In genomic region chr16:30979170-30980067, GRCh38 we compare ENCODE assay signal across 17 cellular contexts. TPM values are rescaled to one million over a fixed set of nuclear protein-coding genes. Genes with fewer than 3 reads are reported as not detected.
DNase-seq lines count a peak whose midpoint lies in the region; ATAC-seq, FAIRE-seq and TF ChIP-seq lines count a peak whose summit lies in the region.
"Had no signal": no experiment of that assay in that cellular context is flagged by ENCODE, and none has a peak within 500 bp of the region (broad histone marks: within the 10 kb centered on the region; RNA-seq: fewer than 3 reads in every experiment).

No MANE protein-coding gene starts in this region.

- TF ChIP-seq POLR2A in H1 (IDR thresholded peaks at IDR 0.05; ENCODE audit: control extremely low read depth in 1 of 2, low read depth in 2 of 2, low read length in 2 of 2): no peak
- no peak for TF ChIP-seq POLR2A in adrenal gland (IDR thresholded peaks at IDR 0.05)

- H3K4ac ChIP-seq in H1 (replicated peaks; ENCODE audit: insufficient read length, low read depth, low read length): no peak overlapping the region

- H3K18ac ChIP-seq in H1 (ENCODE audit: extremely low read depth, low read length): no peak overlapping the region

- FAIRE-seq in H1 (lab: Jason Lieb, UNC): no peak
- FAIRE-seq: A549, GM12878, GM19239, H54 had no signal

- POLR2A ChIA-PET in H1 (lab: Charles Lee; ENCODE audit: partially characterized antibody): interaction anchor here (2.0 kb wide), 1 partner anchor 9 kb away, joined by 5 read pairs; no protein-coding TSS in a partner anchor

- no peak overlapping the region for H2AK5ac ChIP-seq in H1 (ENCODE audit: low read depth, low read length)

- no peak overlapping the region for H3K14ac ChIP-seq in H1 (ENCODE audit: insufficient read length)

- no peaks in the 10 kb centered on the region for H3K23me2 ChIP-seq in H1 (ENCODE audit: low read depth, low read length)

- no peak overlapping the region for H2BK120ac ChIP-seq in H1 (replicated peaks; ENCODE audit: low read depth, low read length)

- H3K27ac Mint-ChIP-seq in GM23338: no peak overlapping the region

- H2AFZ ChIP-seq in GM23338 (no peak overlapping the region), H1 (ENCODE audit: low read length) (no peak overlapping the region)

- no peak overlapping the region for H2BK5ac ChIP-seq in H1 (ENCODE audit: low read depth, low read length)

- H2BK12ac ChIP-seq in H1 (ENCODE audit: low read depth, low read length): no peak overlapping the region

- H3K27me3 ChIP-seq in GM23338 (ENCODE audit: insufficient read depth) (no peaks in the 10 kb centered on the region), NT2/D1 (ENCODE audit: insufficient read depth, insufficient read length) (no peaks in the 10 kb centered on the region), H1 (replicated peaks in 1 of 4; ENCODE audit: control insufficient read depth in 3 of 4, extremely low read depth in 1 of 4, insufficient read depth in 3 of 4, low read length in 3 of 4) (no peaks in the 10 kb centered on the region), adrenal gland (no peaks in the 10 kb centered on the region)

- H3K9me2 ChIP-seq in GM23338 (ENCODE audit: insufficient read depth): no peaks in the 10 kb centered on the region

- H3K56ac ChIP-seq in H1 (replicated peaks; ENCODE audit: insufficient read length, low read depth, low read length): no peak overlapping the region

- intact Hi-C loops in left cardiac atrium (cut with DNase I) (loop anchor here (5.0 to 10.0 kb wide), 4 partner anchors 115 to 885 kb away; partner anchors contain the start of genes ZNF843 (in 2 of the 2) and VKORC1 (in 1 of the 2)), adrenal gland (cut with DNase I) (loop anchor here (5.0 to 10.0 kb wide), 7 partner anchors 55 to 885 kb away; partner anchors contain the start of genes ZNF843 (in 2 of the 2), FBXL19 (in 1 of the 2) and PYCARD (in 1 of the 2))

- no peak overlapping the region for H2BK20ac ChIP-seq in H1 (ENCODE audit: low read length)

- peak in 1 of 2 experiments; percentile 43; a peak in 2 of 4 replicates for TF ChIP-seq CTCF in GM23338 (conservative IDR thresholded peaks at IDR 0.05; ENCODE audit: low read depth in 2 of 2)
- peak in 2 of 3 experiments; percentile 5 to 36; a peak in 2 of 4 replicates for TF ChIP-seq CTCF in H1 (IDR thresholded peaks at IDR 0.05; ENCODE audit: control extremely low read depth in 1 of 3, insufficient read depth in 1 of 3, low read depth in 1 of 3, low read length in 3 of 3)
- TF ChIP-seq CTCF in adrenal gland (IDR thresholded peaks at IDR 0.05): no peak

- peaks cover 8% of the 10 kb centered on the region for H3F3A ChIP-seq in GM23338 (replicated peaks; ENCODE audit: low read depth)

- H3K4me2 ChIP-seq in GM23338 (no peak overlapping the region), H1 (ENCODE audit: insufficient read depth in 1 of 2, low read depth in 2 of 2, low read length in 2 of 2) (no peak overlapping the region)
- H3K4me2 ChIP-seq: A549 had no signal

- peaks cover 2% of the 10 kb centered on the region; the same call in 1 of the 3 replicates for H3K9me3 Mint-ChIP-seq in GM23338
- H3K9me3 Mint-ChIP-seq: CD4-positive, alpha-beta memory T cell had no signal

- H3K4me3 Mint-ChIP-seq in GM23338: no peak overlapping the region
- H3K4me3 Mint-ChIP-seq: CD14-positive monocyte; CD4-positive, alpha-beta memory T cell had no signal

- CTCF ChIA-PET in H1 (lab: Charles Lee; ENCODE audit: partially characterized antibody): interaction anchor here (0.7 to 4.7 kb wide), 6 partner anchors 14 to 71 kb away, joined by 3 to 26 read pairs (median 6); no protein-coding TSS in a partner anchor

- ATAC-seq in GM23338: peak; percentile 6; the same call in 2 of the 3 replicates
- no peak for ATAC-seq in left cardiac atrium
- ATAC-seq: A549, GM12878, HCT116 had no signal

- H3K79me2 ChIP-seq in GM23338 (replicated peaks; ENCODE audit: insufficient read depth): no peaks in the 10 kb centered on the region
- H3K79me2 ChIP-seq in H1 (ENCODE audit: control insufficient read depth in 1 of 2, insufficient read depth in 2 of 2, low read length in 2 of 2): no peaks in the 10 kb centered on the region

- H4K8ac ChIP-seq in H1 (ENCODE audit: extremely low read depth, insufficient read depth, low read length): peak overlapping the region; percentile 51; the same call in 1 of the 2 replicates

- TF ChIP-seq RAD21 in H1 (IDR thresholded peaks at IDR 0.05 in 1 of 2, conservative IDR thresholded peaks at IDR 0.05 in 1 of 2; ENCODE audit: low read depth in 2 of 2, low read length in 2 of 2): no peak

- H3K27ac ChIP-seq in GM23338 (ENCODE audit: low read depth): no peak overlapping the region
- no peak overlapping the region for H3K27ac ChIP-seq in H1 (ENCODE audit: low read depth, low read length)
- no peak overlapping the region for H3K27ac ChIP-seq in adrenal gland
- H3K27ac ChIP-seq: 22Rv1, A549 had no signal

- no peak overlapping the region for H3K4me3 ChIP-seq in GM23338
- no peak overlapping the region for H3K4me3 ChIP-seq in NT2/D1 (ENCODE audit: insufficient read length, low read depth)
- H3K4me3 ChIP-seq in H1 (ENCODE audit: extremely low read depth in 1 of 4, insufficient read depth in 2 of 4, low read depth in 3 of 4, low read length in 4 of 4): no peak overlapping the region
- H3K4me3 ChIP-seq in adrenal gland: no peak overlapping the region
- H3K4me3 ChIP-seq: A549, GM12878 had no signal

- no peak overlapping the region for H2BK15ac ChIP-seq in H1 (ENCODE audit: low read length)

- WGBS in H1 (ENCODE audit: extremely low coverage in 1 of 2, insufficient coverage in 1 of 2, insufficient read length in 1 of 2, insufficient replicate concordance in 2 of 2, low coverage in 1 of 2, low lambda C conversion rate in 2 of 2, missing lambda C conversion rate in 1 of 2), 2 experiments: 95% methylated on average over 23 of the region's 66 CpGs; no CpG with 5 or more reads in 1 of the 2 experiments
- 87 to 92% (median 89%) methylated on average over 22 to 66 of the region's 66 CpGs for WGBS in adrenal gland, 4 donors

- H3K9me3 ChIP-seq in NT2/D1 (ENCODE audit: insufficient read depth, low read length) (no peaks in the 10 kb centered on the region), H1 (ENCODE audit: insufficient read depth in 2 of 2, low read depth in 1 of 2, low read length in 1 of 2) (no peaks in the 10 kb centered on the region), adrenal gland (replicated peaks in 1 of 3) (no peaks in the 10 kb centered on the region)
- H3K9me3 ChIP-seq: A549 had no signal

- H3K4me1 Mint-ChIP-seq in GM23338: no peaks in the 10 kb centered on the region
- H3K4me1 Mint-ChIP-seq: CD14-positive monocyte had no signal

- peaks cover 16% of the 10 kb centered on the region for H4K20me1 ChIP-seq in GM23338 (replicated peaks; ENCODE audit: insufficient read depth)
- H4K20me1 ChIP-seq in H1 (replicated peaks in 1 of 2; ENCODE audit: control insufficient read depth in 1 of 2, insufficient read depth in 2 of 2, low read length in 2 of 2): peaks cover 1 to 24% of the 10 kb centered on the region in 2 experiments

- peak overlapping the region; percentile 21 for H3K9ac ChIP-seq in NT2/D1 (ENCODE audit: insufficient read length, low read depth)
- H3K9ac ChIP-seq in H1 (replicated peaks in 1 of 4; ENCODE audit: extremely low read depth in 1 of 4, low read depth in 3 of 4, low read length in 3 of 4): no peak overlapping the region

- H3K27me3 Mint-ChIP-seq in GM23338 (ENCODE audit: insufficient read depth, low read depth, poor library complexity): peaks cover 14% of the 10 kb centered on the region
- H3K27me3 Mint-ChIP-seq: CD4-positive, alpha-beta memory T cell had no signal

- no peak for TF ChIP-seq EP300 in H1 (IDR thresholded peaks at IDR 0.05; ENCODE audit: borderline replicate concordance in 1 of 2, low read depth in 2 of 2, low read length in 2 of 2)

- peak; percentile 30 for DNase-seq in GM23338 (ENCODE audit: low spot score)
- DNase-seq in NT2/D1 (ENCODE audit: low read depth, low spot score): no peak
- DNase-seq in H1 (ENCODE audit: low read depth in 1 of 2, low spot score in 2 of 2): no peak
- DNase-seq in left cardiac atrium: no peak
- DNase-seq in adrenal gland: no peak
- no peak for DNase-seq in GM03348 (ENCODE audit: low spot score)
- DNase-seq: AML-193; CD4-positive, alpha-beta memory T cell; DMS79 treated with DMSO at 0.1 percent for 48 hours; GF-D8 had no signal

- H3K23ac ChIP-seq in H1 (ENCODE audit: insufficient read length): no peak overlapping the region

- H3K36me3 ChIP-seq in GM23338 (ENCODE audit: insufficient read depth) (peaks cover 9% of the 10 kb centered on the region; the same call in 1 of the 2 replicates), NT2/D1 (ENCODE audit: insufficient read depth, insufficient read length, low read length) (peaks cover 96% of the 10 kb centered on the region), H1 (ENCODE audit: control insufficient read depth in 2 of 4, insufficient read depth in 4 of 4, low read length in 3 of 4) (peaks cover 10 to 39% (median 29%) of the 10 kb centered on the region in 4 experiments; a peak in 6 of 8 replicates), adrenal gland (replicated peaks in 1 of 2) (peaks cover 0 to 91% of the 10 kb centered on the region in 2 donors)

- no peak overlapping the region for H4K5ac ChIP-seq in H1 (ENCODE audit: insufficient read length, low read depth, low read length)

- no peak overlapping the region for H4K91ac ChIP-seq in H1 (replicated peaks; ENCODE audit: insufficient read length, low read length)

- H3K79me1 ChIP-seq in H1 (ENCODE audit: low read depth, low read length): no peaks in the 10 kb centered on the region; the same call in 1 of the 2 replicates

- H3K4me1 ChIP-seq in GM23338 (ENCODE audit: insufficient read depth): no peaks in the 10 kb centered on the region
- peaks cover 8% of the 10 kb centered on the region for H3K4me1 ChIP-seq in NT2/D1 (ENCODE audit: insufficient read depth, insufficient read length)
- H3K4me1 ChIP-seq in H1 (replicated peaks in 1 of 4; ENCODE audit: control insufficient read depth in 3 of 4, insufficient read depth in 4 of 4, low read length in 3 of 4): no peaks in the 10 kb centered on the region
- no peaks in the 10 kb centered on the region for H3K4me1 ChIP-seq in adrenal gland (replicated peaks in 1 of 2)
- H3K4me1 ChIP-seq: A549 had no signal

- H3K36me3 Mint-ChIP-seq in GM23338 (ENCODE audit: low read depth): peaks cover 57% of the 10 kb centered on the region

RNA-seq across cellular contexts. Expression of gene HSD3B7, which starts 5.6 kb away (rescaled TPM):
- total RNA-seq in GM23338 (2014; rRNA removed; shearing (Covaris generic)): 6.4 and 12.2 TPM in 2 replicates
- 4.3 TPM in 2 replicates for polyA plus RNA-seq in GM23338 (2016; fragmentation: Nextera tagmentation; extraction: Ambion mirVana)
- total RNA-seq in H1 (2021; fragmentation: NEBNext Ultra II Directional; extraction: Animal tissue kit (Norgen Biotek cat#: 25700)): 2.9 and 3.1 TPM in 2 replicates
- 6.6 and 9.8 TPM in 2 replicates for polyA plus RNA-seq in H1 (2011; rRNA removed)
- 5.6 TPM for polyA plus RNA-seq in H1 (2011; cell fraction: cytosol; rRNA removed)
- 9.9 TPM for polyA plus RNA-seq in H1 (2011; cell fraction: nucleus; rRNA removed)
- 1.2 to 4.1 TPM (median 3.8 TPM) in 4 replicates for polyA plus RNA-seq in H1 (2012, experiment 1 of 2)
- polyA plus RNA-seq in H1 (2012, experiment 2 of 2): 5.2 TPM
- 2.6 TPM for polyA plus RNA-seq in H1 (2013, experiment 1 of 2)
- polyA plus RNA-seq in H1 (2013, experiment 2 of 2): 2.5 TPM
- polyA minus RNA-seq in H1 (2011; rRNA and poly(A)+ RNA removed): 2.3 and 2.9 TPM in 2 replicates
- 1.7 TPM for polyA minus RNA-seq in H1 (2011; cell fraction: cytosol; rRNA and poly(A)+ RNA removed)
- polyA minus RNA-seq in H1 (2011; cell fraction: nucleus; rRNA and poly(A)+ RNA removed): 2.2 TPM
- 1 to 10 TPM; 9.8 to 10.0 TPM for total RNA-seq in left cardiac atrium
- total RNA-seq in adrenal gland: 10 to 100 TPM; 26.1 to 78.8 (median 39.2) TPM
- polyA plus RNA-seq in adrenal gland: 10 to 100 TPM; 11.1 to 46.3 (median 24.3) TPM

RNA-seq across cellular contexts. Expression of gene SETD1A, which starts 21.9 kb away (rescaled TPM):
- 14.5 and 21.9 TPM in 2 replicates for total RNA-seq in GM23338 (2014; rRNA removed; shearing (Covaris generic))
- 10.8 and 10.9 TPM in 2 replicates for polyA plus RNA-seq in GM23338 (2016; fragmentation: Nextera tagmentation; extraction: Ambion mirVana)
- total RNA-seq in H1 (2021; fragmentation: NEBNext Ultra II Directional; extraction: Animal tissue kit (Norgen Biotek cat#: 25700)): 29.0 and 29.6 TPM in 2 replicates
- polyA plus RNA-seq in H1 (2011; rRNA removed): 4.8 and 8.3 TPM in 2 replicates
- 3.2 TPM for polyA plus RNA-seq in H1 (2011; cell fraction: cytosol; rRNA removed)
- 20.7 TPM for polyA plus RNA-seq in H1 (2011; cell fraction: nucleus; rRNA removed)
- 23.3 to 31.8 TPM (median 27.5 TPM) in 4 replicates for polyA plus RNA-seq in H1 (2012, experiment 1 of 2)
- 13.9 TPM for polyA plus RNA-seq in H1 (2012, experiment 2 of 2)
- polyA plus RNA-seq in H1 (2013, experiment 1 of 2): 18.4 TPM
- 18.0 TPM for polyA plus RNA-seq in H1 (2013, experiment 2 of 2)
- 3.2 and 4.1 TPM in 2 replicates for polyA minus RNA-seq in H1 (2011; rRNA and poly(A)+ RNA removed)
- polyA minus RNA-seq in H1 (2011; cell fraction: cytosol; rRNA and poly(A)+ RNA removed): 8.7 TPM
- polyA minus RNA-seq in H1 (2011; cell fraction: nucleus; rRNA and poly(A)+ RNA removed): 9.1 TPM
- total RNA-seq in left cardiac atrium: 10 to 100 TPM in 1 of 2 donors, 1 to 10 TPM in 1; 9.2 to 10.9 TPM
- 10 to 100 TPM in 6 of 8 donors, 1 to 10 TPM in 2; 6.0 to 23.0 (median 12.8) TPM for total RNA-seq in adrenal gland
- 10 to 100 TPM in 2 of 3 donors, 1 to 10 TPM in 1; 8.7 to 40.1 (median 19.1) TPM for polyA plus RNA-seq in adrenal gland

RNA-seq across cellular contexts. Expression of gene ORAI3, which starts 30.6 kb away (rescaled TPM):
- 14.9 and 15.9 TPM in 2 replicates for total RNA-seq in GM23338 (2014; rRNA removed; shearing (Covaris generic))
- polyA plus RNA-seq in GM23338 (2016; fragmentation: Nextera tagmentation; extraction: Ambion mirVana) (6.9 and 9.8 TPM in 2 replicates), H1 (2011; rRNA removed) (24.5 and 26.8 TPM in 2 replicates), adrenal gland (10 to 100 TPM; 19.5 to 60.5 (median 45.8) TPM)
- total RNA-seq in H1 (2021; fragmentation: NEBNext Ultra II Directional; extraction: Animal tissue kit (Norgen Biotek cat#: 25700)): 8.7 and 10.0 TPM in 2 replicates
- polyA plus RNA-seq in H1 (2011; cell fraction: cytosol; rRNA removed): 15.8 TPM
- 15.7 TPM for polyA plus RNA-seq in H1 (2011; cell fraction: nucleus; rRNA removed)
- polyA plus RNA-seq in H1 (2012, experiment 1 of 2): 6.0 to 11.3 TPM (median 9.0 TPM) in 4 replicates
- polyA plus RNA-seq in H1 (2012, experiment 2 of 2): 10.6 TPM
- 10.8 TPM for polyA plus RNA-seq in H1 (2013, experiment 1 of 2)
- polyA plus RNA-seq in H1 (2013, experiment 2 of 2): 13.1 TPM
- polyA minus RNA-seq in H1 (2011; rRNA and poly(A)+ RNA removed): 11.8 and 13.4 TPM in 2 replicates
- 6.5 TPM for polyA minus RNA-seq in H1 (2011; cell fraction: cytosol; rRNA and poly(A)+ RNA removed)
- 8.5 TPM for polyA minus RNA-seq in H1 (2011; cell fraction: nucleus; rRNA and poly(A)+ RNA removed)
- total RNA-seq in left cardiac atrium (10 to 100 TPM in 1 of 2 donors, 1 to 10 TPM in 1; 8.8 to 14.2 TPM), adrenal gland (100 to 1,000 TPM in 1 of 8 donors, 10 to 100 TPM in 7; 25.6 to 101 (median 88.5) TPM)

RNA-seq across cellular contexts. Expression of gene STX1B, which starts 31.0 kb away (rescaled TPM):
- total RNA-seq in GM23338 (2014; rRNA removed; shearing (Covaris generic)): 7.2 and 9.5 TPM in 2 replicates
- polyA plus RNA-seq in GM23338 (2016; fragmentation: Nextera tagmentation; extraction: Ambion mirVana) (1.7 and 2.5 TPM in 2 replicates), H1 (2011; rRNA removed) (8.9 and 14.6 TPM in 2 replicates), adrenal gland (1 to 10 TPM in 2 of 3 donors, under 1 TPM in 1; 0.71 to 5.3 (median 1.2) TPM)
- total RNA-seq in H1 (2021; fragmentation: NEBNext Ultra II Directional; extraction: Animal tissue kit (Norgen Biotek cat#: 25700)): 18.0 and 20.2 TPM in 2 replicates
- 11.0 TPM for polyA plus RNA-seq in H1 (2011; cell fraction: cytosol; rRNA removed)
- 35.1 TPM for polyA plus RNA-seq in H1 (2011; cell fraction: nucleus; rRNA removed)
- 10.7 to 16.1 TPM (median 14.3 TPM) in 4 replicates for polyA plus RNA-seq in H1 (2012, experiment 1 of 2)
- 5.6 TPM for polyA plus RNA-seq in H1 (2012, experiment 2 of 2)
- 10.6 TPM for polyA plus RNA-seq in H1 (2013, experiment 1 of 2)
- polyA plus RNA-seq in H1 (2013, experiment 2 of 2): 11.2 TPM
- 10.7 and 12.1 TPM in 2 replicates for polyA minus RNA-seq in H1 (2011; rRNA and poly(A)+ RNA removed)
- 9.2 TPM for polyA minus RNA-seq in H1 (2011; cell fraction: cytosol; rRNA and poly(A)+ RNA removed)
- polyA minus RNA-seq in H1 (2011; cell fraction: nucleus; rRNA and poly(A)+ RNA removed): 11.6 TPM
- total RNA-seq in left cardiac atrium (1 to 10 TPM; 1.1 to 1.2 TPM), adrenal gland (1 to 10 TPM in 5 of 8 donors, under 1 TPM in 1, not detected in 2; 0.57 to 2.5 (median 2.0) TPM)
- polyA plus RNA-seq: CD14-positive monocyte; CD4-positive, alpha-beta memory T cell had no signal

RNA-seq across cellular contexts. Expression of gene STX4, which starts 53.9 kb away (rescaled TPM):
- 13.0 TPM in 2 replicates for total RNA-seq in GM23338 (2014; rRNA removed; shearing (Covaris generic))
- polyA plus RNA-seq in GM23338 (2016; fragmentation: Nextera tagmentation; extraction: Ambion mirVana): 39.3 and 40.8 TPM in 2 replicates
- 32.3 and 39.2 TPM in 2 replicates for total RNA-seq in H1 (2021; fragmentation: NEBNext Ultra II Directional; extraction: Animal tissue kit (Norgen Biotek cat#: 25700))
- 25.8 and 32.1 TPM in 2 replicates for polyA plus RNA-seq in H1 (2011; rRNA removed)
- polyA plus RNA-seq in H1 (2011; cell fraction: cytosol; rRNA removed): 32.7 TPM
- 52.9 TPM for polyA plus RNA-seq in H1 (2011; cell fraction: nucleus; rRNA removed)
- polyA plus RNA-seq in H1 (2012, experiment 1 of 2): 44.8 to 51.5 TPM (median 47.5 TPM) in 4 replicates
- polyA plus RNA-seq in H1 (2012, experiment 2 of 2): 16.4 TPM
- 39.8 TPM for polyA plus RNA-seq in H1 (2013, experiment 1 of 2)
- polyA plus RNA-seq in H1 (2013, experiment 2 of 2): 42.0 TPM
- polyA minus RNA-seq in H1 (2011; rRNA and poly(A)+ RNA removed): 14.5 and 27.1 TPM in 2 replicates
- polyA minus RNA-seq in H1 (2011; cell fraction: cytosol; rRNA and poly(A)+ RNA removed): 16.4 TPM
- 12.5 TPM for polyA minus RNA-seq in H1 (2011; cell fraction: nucleus; rRNA and poly(A)+ RNA removed)
- 10 to 100 TPM; 45.8 to 53.4 TPM for total RNA-seq in left cardiac atrium
- total RNA-seq in adrenal gland: 10 to 100 TPM; 25.0 to 99.5 (median 51.0) TPM
- 100 to 1,000 TPM in 2 of 3 donors, 10 to 100 TPM in 1; 48.4 to 225 (median 152) TPM for polyA plus RNA-seq in adrenal gland

Comparison
In these comparisons a context has a peak if more than half of its experiments do, and no peak if none do; other contexts are left out.
1. CTCF ChIP-seq: peak in H1 (2 of 3); none in adrenal gland (0 of 6).